In genomic region chr5:176542135-176542595, GRCh38 we compare ENCODE assay signal across 8 cellular contexts. TPM values are rescaled to one million over a fixed set of nuclear protein-coding genes. Genes with fewer than 3 reads are reported as not detected.
DNase-seq lines count a peak whose midpoint lies in the region; ATAC-seq and TF ChIP-seq lines count a peak whose summit lies in the region.

No MANE protein-coding gene starts in this region.

- ATAC-seq in Right ventricle myocardium inferior = no peak
- no peak for ATAC-seq in gastroesophageal sphincter
- no peak for ATAC-seq in gastrocnemius medialis
- no peak for ATAC-seq in HG03045 (IDR thresholded peaks at IDR 0.05; ENCODE audit: unreplicated experiment)

- H3K27me3 ChIP-seq in gastroesophageal sphincter (no peaks in the 10 kb centered on the region), gastrocnemius medialis (no peaks in the 10 kb centered on the region)

- H3K4me1 ChIP-seq in gastroesophageal sphincter = peaks cover 0 to 57% (median 14%) of the 10 kb centered on the region in 3 donors
- H3K4me1 ChIP-seq in gastrocnemius medialis = peaks cover 25 to 33% of the 10 kb centered on the region in 2 donors

- intact Hi-C loops in Right ventricle myocardium inferior (cut with DNase I) (loop anchor here (2.0 to 5.0 kb wide), 3 partner anchors 95 to 180 kb away; partner anchors contain the start of genes CLTB and KIAA1191), cardiac septum (cut with DNase I) (loop anchor here (2.0 to 5.0 kb wide), 3 partner anchors 93 to 180 kb away; partner anchors contain the start of genes FAF2, KIAA1191 and TSPAN17), gastrocnemius medialis (cut with DNase I; ENCODE audit: low total_unique reads) (no loop called here)

- H3K27ac ChIP-seq in gastroesophageal sphincter (peak overlapping the region in 3 of 4 donors; percentile 86 to 90 (median 87)), gastrocnemius medialis (peak overlapping the region; percentile 73 to 94 (median 92))

- no peak for TF ChIP-seq EP300 in gastroesophageal sphincter (IDR thresholded peaks at IDR 0.05)

- WGBS in gastroesophageal sphincter (ENCODE audit: low coverage in 1 of 2), 2 donors = 33 to 50% methylated on average over 5 to 8 of the region's 16 CpGs

- TF ChIP-seq CTCF in gastroesophageal sphincter (IDR thresholded peaks at IDR 0.05) (no peak), gastrocnemius medialis (IDR thresholded peaks at IDR 0.05 in 4 of 5, conservative IDR thresholded peaks at IDR 0.05 in 1 of 5) (no peak)

- peak; percentile 72 for DNase-seq in Right ventricle myocardium inferior (ENCODE audit: missing footprints)
- no peak for DNase-seq in cardiac septum (ENCODE audit: low spot score)
- peak; percentile 67 for DNase-seq in activated T-cell treated with anti-CD3 and anti-CD28 coated beads for 48 hours (ENCODE audit: low read depth)
- no peak for DNase-seq in gastrocnemius medialis
- no peak for DNase-seq in kidney glomerular epithelial cell (lab: John Stamatoyannopoulos, UW)
- DNase-seq in NCI-H774 (lab: John Stamatoyannopoulos, UW) = no peak

- in situ Hi-C loops in gastrocnemius medialis (cut with MboI; ENCODE audit: low sequenced_read_pairs in 4 of 4) = loop anchor here in 2 of 4 donors (25.0 kb wide), 3 partner anchors 105 to 470 kb away; partner anchors contain the start of genes CLTB (in 1 of the 2), FAF2 (in 1 of the 2), UIMC1 (in 1 of the 2) and ZNF346 (in 1 of the 2)

- H3K9me3 ChIP-seq in gastroesophageal sphincter (no peaks in the 10 kb centered on the region), gastrocnemius medialis (no peaks in the 10 kb centered on the region)

- H3K36me3 ChIP-seq in gastroesophageal sphincter (no peaks in the 10 kb centered on the region), gastrocnemius medialis (no peaks in the 10 kb centered on the region)

- TF ChIP-seq POLR2A in gastroesophageal sphincter (IDR thresholded peaks at IDR 0.05) (no peak), gastrocnemius medialis (IDR thresholded peaks at IDR 0.05) (no peak)

- peak overlapping the region; percentile 60 to 73 for H3K4me3 ChIP-seq in gastroesophageal sphincter
- peak overlapping the region; percentile 57 to 97 (median 80) for H3K4me3 ChIP-seq in gastrocnemius medialis

RNA-seq across cellular contexts. Expression of gene RNF44, which starts 5.0 kb away (rescaled TPM):
- 25.5 TPM for total RNA-seq in Right ventricle myocardium inferior
- 25.4 TPM for total RNA-seq in cardiac septum
- total RNA-seq in gastroesophageal sphincter = 10 to 100 TPM in 3 of 4 donors, 1 to 10 TPM in 1; 8.9 to 15.9 (median 12.4) TPM
- total RNA-seq in gastrocnemius medialis = 1 to 10 TPM; 4.1 to 7.0 (median 6.7) TPM

RNA-seq across cellular contexts. Expression of gene CDHR2, which starts 7.0 kb away (rescaled TPM):
- total RNA-seq in Right ventricle myocardium inferior (0.19 TPM), cardiac septum (0.51 TPM), gastroesophageal sphincter (under 1 TPM in 1 of 4 donors, not detected in 3; 0.15 TPM), gastrocnemius medialis (under 1 TPM in 3 of 4 donors, not detected in 1; 0.07 to 0.27 (median 0.20) TPM)

Comparison
In these comparisons a context has a peak if more than half of its experiments do, and no peak if none do; other contexts are left out.
1. DNase-seq: peak in Right ventricle myocardium inferior (single experiment) and activated T-cell treated with anti-CD3 and anti-CD28 coated beads for 48 hours (single experiment); none in cardiac septum (single experiment), gastrocnemius medialis (0 of 2), kidney glomerular epithelial cell (single experiment) and NCI-H774 (single experiment).